In genomic region chr16:88830250-88830649, GRCh38 we compare ENCODE assay signal across 2 cellular contexts.
TF ChIP-seq lines count a peak whose summit lies in the region.

No MANE protein-coding gene starts in this region.

TF ChIP-seq in IMR-90, 13 proteins besides CTCF, POLR2A, EP300 and RAD21:
- TF ChIP-seq MAZ (IDR thresholded peaks at IDR 0.05; ENCODE audit: borderline replicate concordance, low read depth, low read length) (no peak), RFX5 (IDR thresholded peaks at IDR 0.05; ENCODE audit: low read depth, low read length) (no peak), BHLHE40 (IDR thresholded peaks at IDR 0.05; ENCODE audit: low read depth, low read length) (no peak), USF2 (IDR thresholded peaks at IDR 0.05; ENCODE audit: low read depth, low read length) (no peak), MAFK (IDR thresholded peaks at IDR 0.05; ENCODE audit: low read depth, low read length) (no peak), NFE2L2 (IDR thresholded peaks at IDR 0.05; ENCODE audit: low read depth, low read length) (no peak), CEBPB (IDR thresholded peaks at IDR 0.05; ENCODE audit: low read depth, low read length) (no peak), CHD1 (IDR thresholded peaks at IDR 0.05; ENCODE audit: low read depth, low read length) (no peak)

TF ChIP-seq in K562, 482 proteins besides CTCF, POLR2A, EP300 and RAD21:
- TF ChIP-seq KDM4B (IDR thresholded peaks at IDR 0.05; ENCODE audit: borderline replicate concordance in 2 of 2, low read depth in 1 of 2) (no peak), ZBTB8A (IDR thresholded peaks at IDR 0.05; ENCODE audit: partially characterized antibody) (no peak), POLR2AphosphoS5 (IDR thresholded peaks at IDR 0.05; ENCODE audit: control insufficient read depth, insufficient read depth, low read depth, low read length) (no peak), ZNF274 (IDR thresholded peaks at IDR 0.05; ENCODE audit: borderline replicate concordance, low read depth, low read length) (no peak), LEF1 (IDR thresholded peaks at IDR 0.05) (no peak), YY1 (IDR thresholded peaks at IDR 0.05; ENCODE audit: borderline replicate concordance in 1 of 3, control insufficient read depth in 1 of 3, extremely low read depth in 1 of 3, insufficient read depth in 3 of 3, insufficient read length in 1 of 3, insufficient replicate concordance in 2 of 3, low read depth in 1 of 3, low read length in 2 of 3) (peak in 1 of 3 experiments; percentile 50), ZNF740 (CRISPR knock-in tag; IDR thresholded peaks at IDR 0.05) (peak; percentile 78), ZNF740 (tag; IDR thresholded peaks at IDR 0.05) (no peak), GABPA (tag; conservative IDR thresholded peaks at IDR 0.05; ENCODE audit: low read depth) (no peak), NFATC3 (IDR thresholded peaks at IDR 0.05) (no peak), ZFP91 (CRISPR knock-in tag; IDR thresholded peaks at IDR 0.05) (no peak), ZNF165 (CRISPR knock-in tag; IDR thresholded peaks at IDR 0.05; ENCODE audit: borderline replicate concordance) (no peak), BCOR (IDR thresholded peaks at IDR 0.05) (no peak), TCF3 (CRISPR knock-in tag; IDR thresholded peaks at IDR 0.05) (no peak), ARID2 (IDR thresholded peaks at IDR 0.05) (no peak)
TF ChIP-seq in K562: peak in this region for 2.
